16 cellular contexts compared by ENCODE assay signal in the genomic region with DNA sequence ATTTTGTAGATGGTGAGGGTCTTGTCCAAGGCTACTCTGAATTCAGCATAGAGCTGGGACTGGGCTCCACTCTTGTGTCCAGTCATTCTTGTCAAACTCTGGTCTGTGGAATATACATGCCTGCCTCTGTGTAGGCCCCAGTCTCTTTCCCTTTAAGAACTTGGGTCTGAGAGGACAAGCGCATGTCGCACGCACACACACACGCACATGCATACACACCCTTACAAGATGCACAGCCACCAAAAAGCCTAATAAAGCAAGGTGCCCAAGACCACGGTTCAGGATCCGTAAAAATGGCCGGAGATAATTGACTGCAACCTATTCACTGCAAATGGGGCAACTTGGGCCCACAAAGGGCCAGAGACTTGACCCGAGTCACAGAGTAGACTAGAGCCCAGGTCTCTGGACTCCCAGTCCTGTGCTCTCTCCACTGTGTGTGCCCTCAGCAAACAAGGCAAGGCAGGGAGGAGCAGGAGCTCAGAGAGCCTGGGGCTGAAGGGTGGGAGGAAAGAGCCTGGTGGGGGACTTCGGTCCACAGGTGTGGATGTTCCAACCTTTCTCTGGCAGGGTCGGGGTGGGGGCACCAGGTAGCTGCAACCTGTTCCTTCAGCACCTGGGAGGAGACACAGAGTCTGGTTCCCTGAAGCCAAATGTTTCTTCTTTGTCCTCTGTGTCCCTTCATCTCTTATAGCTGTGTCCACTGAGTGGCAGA. TPM values are rescaled to one million over a fixed set of nuclear protein-coding genes. Genes with fewer than 3 reads are reported as not detected.
DNase-seq lines count a peak whose midpoint lies in the region; ATAC-seq, FAIRE-seq and TF ChIP-seq lines count a peak whose summit lies in the region.
"Had no signal": no experiment of that assay in that cellular context is flagged by ENCODE, and none has a peak within 500 bp of the region (broad histone marks: within the 10 kb centered on the region; RNA-seq: fewer than 3 reads in every experiment).

No MANE protein-coding gene starts in this region.

- no peaks in the 10 kb centered on the region for H3K9me3 Mint-ChIP-seq in chondrocyte (ENCODE audit: low read depth)
- H3K9me3 Mint-ChIP-seq in naive thymus-derived CD8-positive, alpha-beta T cell, result peaks cover 0 to 2% (median 0%) of the 10 kb centered on the region in 9 donors
- no peaks in the 10 kb centered on the region for H3K9me3 Mint-ChIP-seq in activated CD4-positive, alpha-beta memory T cell treated with anti-CD3 and anti-CD28 coated beads for 36 hours

- peak overlapping the region; percentile 92 for H3K4me2 ChIP-seq in HCT116 (ENCODE audit: low read length)

- H3K79me2 ChIP-seq in HCT116 (ENCODE audit: insufficient read depth, low read length), result 0 out of 2 replicates have a peak, but pooled peaks cover 5% of the 10 kb centered on the region

- H3K9me3 ChIP-seq in A673 (ENCODE audit: low read depth, low read length, poor library complexity, severe bottlenecking), result no peaks in the 10 kb centered on the region
- H3K9me3 ChIP-seq in HCT116 (ENCODE audit: control insufficient read depth in 1 of 2, insufficient read depth in 1 of 2, low read depth in 1 of 2, low read length in 2 of 2), result no peaks in the 10 kb centered on the region
- H3K9me3 ChIP-seq: spleen, stomach had no signal

- RAD21 ChIA-PET in HCT116 (lab: Charles Lee; ENCODE audit: low non-redundant PET in 1 of 2, low total read pairs in 2 of 2, uncharacterized antibody in 2 of 2, unreplicated experiment in 2 of 2), result no interaction called here

- H3K27ac ChIP-seq in A673 (ENCODE audit: low read depth, low read length, poor library complexity, severe bottlenecking), result no peak overlapping the region
- no peak overlapping the region; the same call in 1 of the 2 replicates for H3K27ac ChIP-seq in HCT116 (ENCODE audit: low read depth, low read length)
- H3K27ac ChIP-seq: KMS-11, spleen had no signal

- peaks cover 22% of the 10 kb centered on the region for H3K27me3 Mint-ChIP-seq in chondrocyte (ENCODE audit: low read depth)
- H3K27me3 Mint-ChIP-seq in naive thymus-derived CD8-positive, alpha-beta T cell, result peaks cover 29 to 66% (median 51%) of the 10 kb centered on the region in 5 donors
- peaks cover 43% of the 10 kb centered on the region for H3K27me3 Mint-ChIP-seq in activated CD4-positive, alpha-beta memory T cell treated with anti-CD3 and anti-CD28 coated beads for 36 hours

- intact Hi-C loops in A673 (cut with micrococcal nuclease; ENCODE audit: unreplicated experiment), result no loop called here
- intact Hi-C loops in HCT116 (cut with micrococcal nuclease), result loop anchor here (5.0 kb wide), 1 partner anchor 95 kb away; no protein-coding TSS in a partner anchor
- intact Hi-C loops in activated CD4-positive, alpha-beta memory T cell treated with anti-CD3 and anti-CD28 coated beads for 36 hours (cut with micrococcal nuclease), result no loop called here

- no peak overlapping the region for H3K27ac Mint-ChIP-seq in chondrocyte (ENCODE audit: unreplicated experiment)
- no peak overlapping the region for H3K27ac Mint-ChIP-seq in naive thymus-derived CD8-positive, alpha-beta T cell
- H3K27ac Mint-ChIP-seq in activated CD4-positive, alpha-beta memory T cell treated with anti-CD3 and anti-CD28 coated beads for 36 hours, result no peak overlapping the region

- POLR2A ChIA-PET in A673 (lab: Charles Lee; ENCODE audit: low non-redundant PET) (no interaction called here), HCT116 (lab: Charles Lee) (no interaction called here)
- POLR2A ChIA-PET in naive thymus-derived CD8-positive, alpha-beta T cell (lab: Charles Lee), result no interaction called here
- POLR2A ChIA-PET in activated CD4-positive, alpha-beta memory T cell treated with anti-CD3 and anti-CD28 coated beads for 36 hours (lab: Charles Lee), result no interaction called here

- H3K9ac ChIP-seq in HCT116 (ENCODE audit: low read length), result peak overlapping the region; percentile 70; the same call in 1 of the 2 replicates
- H3K9ac ChIP-seq: KMS-11 had no signal

- TF ChIP-seq POLR2A in HCT116 (IDR thresholded peaks at IDR 0.05; ENCODE audit: borderline replicate concordance, extremely low read depth, insufficient read depth, insufficient read length) (no peak), GM12892 (IDR thresholded peaks at IDR 0.05; ENCODE audit: low read depth, low read length) (no peak)

- H3K4me1 ChIP-seq in A673 (ENCODE audit: insufficient read depth, low read length, poor library complexity, severe bottlenecking), result peaks cover 13% of the 10 kb centered on the region
- H3K4me1 ChIP-seq in HCT116 (ENCODE audit: control insufficient read depth in 1 of 2, insufficient read depth in 2 of 2, low read length in 2 of 2), result peaks cover 17 to 29% of the 10 kb centered on the region in 2 experiments; a peak in 3 of 4 replicates

- DNase-seq in A673 (ENCODE audit: low spot score) (no peak), HCT116 (ENCODE audit: low read depth, low spot score) (no peak), chondrocyte (ENCODE audit: low spot score) (no peak), GM12892 (ENCODE audit: insufficient read length) (no peak), frontal cortex (ENCODE audit: low spot score in 2 of 2) (no peak)
- no peak for DNase-seq in naive thymus-derived CD8-positive, alpha-beta T cell
- no peak for DNase-seq in activated CD4-positive, alpha-beta memory T cell treated with anti-CD3 and anti-CD28 coated beads for 36 hours
- DNase-seq: activated CD4-positive, CD25-positive, alpha-beta regulatory T cell treated with anti-CD3 and anti-CD28 coated beads, Interleukin-2, amount 50 U/mL, for 72 hours; NCI-H1436 treated with DMSO at 0.1 percent for 48 hours; spleen; T-helper 1 cell had no signal

- no peaks in the 10 kb centered on the region for H3K9me2 ChIP-seq in HCT116 (ENCODE audit: insufficient read depth)

- CTCF ChIA-PET in A673 (lab: Charles Lee), result no interaction called here
- CTCF ChIA-PET in HCT116 (lab: Charles Lee), result no interaction called here
- CTCF ChIA-PET in activated CD4-positive, alpha-beta memory T cell treated with anti-CD3 and anti-CD28 coated beads for 36 hours (lab: Charles Lee), result no interaction called here

- TF ChIP-seq CTCF in A673 (conservative IDR thresholded peaks at IDR 0.05; ENCODE audit: low read depth, low read length) (no peak), HCT116 (IDR thresholded peaks at IDR 0.05 in 2 of 3, conservative IDR thresholded peaks at IDR 0.05 in 1 of 3; ENCODE audit: borderline replicate concordance in 1 of 3, insufficient read depth in 1 of 3, low read depth in 2 of 3, low read length in 2 of 3) (no peak), chondrocyte (IDR thresholded peaks at IDR 0.05) (no peak)

- H2AFZ ChIP-seq in HCT116 (ENCODE audit: low read depth, low read length, poor library complexity, severe bottlenecking), result no peak overlapping the region

- H3K36me3 ChIP-seq in A673 (ENCODE audit: insufficient read depth, low read length, poor library complexity, severe bottlenecking) (no peaks in the 10 kb centered on the region), HCT116 (ENCODE audit: control insufficient read depth in 1 of 2, insufficient read depth in 2 of 2, low read length in 2 of 2) (no peaks in the 10 kb centered on the region)
- H3K36me3 ChIP-seq: spleen, stomach had no signal

- BruUV-seq in A673 (replicated peaks; lab: Mats Ljungman, UMichigan) (no TSS peak), HCT116 (replicated peaks; lab: Mats Ljungman, UMichigan) (no TSS peak)

- ATAC-seq in HCT116, result no peak
- ATAC-seq in naive thymus-derived CD8-positive, alpha-beta T cell, result no peak
- no peak for ATAC-seq in esophagus mucosa

- no peaks in the 10 kb centered on the region for H3K36me3 Mint-ChIP-seq in chondrocyte (ENCODE audit: low read depth)
- H3K36me3 Mint-ChIP-seq in naive thymus-derived CD8-positive, alpha-beta T cell, result peaks cover 0 to 2% (median 0%) of the 10 kb centered on the region in 3 donors
- no peaks in the 10 kb centered on the region for H3K36me3 Mint-ChIP-seq in activated CD4-positive, alpha-beta memory T cell treated with anti-CD3 and anti-CD28 coated beads for 36 hours

- no peak for TF ChIP-seq RAD21 in HCT116 (IDR thresholded peaks at IDR 0.05; ENCODE audit: low read depth)

- no peaks in the 10 kb centered on the region for H3K27me3 ChIP-seq in A673 (replicated peaks; ENCODE audit: insufficient read depth, low read depth, low read length, poor library complexity)
- H3K27me3 ChIP-seq in HCT116 (ENCODE audit: insufficient read depth, low read length), result no peaks in the 10 kb centered on the region

- peak overlapping the region; percentile 71 for H3K4me3 ChIP-seq in A673 (ENCODE audit: low read depth, low read length, poor library complexity, severe bottlenecking)
- H3K4me3 ChIP-seq in HCT116 (replicated peaks in 1 of 2; ENCODE audit: low read depth in 1 of 2, low read length in 2 of 2), result no peak overlapping the region

- peak overlapping the region; percentile 62 for H3K4me3 Mint-ChIP-seq in chondrocyte (ENCODE audit: unreplicated experiment)
- peak overlapping the region in 9 of 10 donors; percentile 10 to 62 (median 44) for H3K4me3 Mint-ChIP-seq in naive thymus-derived CD8-positive, alpha-beta T cell
- H3K4me3 Mint-ChIP-seq in activated CD4-positive, alpha-beta memory T cell treated with anti-CD3 and anti-CD28 coated beads for 36 hours, result no peak overlapping the region

- H3K4me1 Mint-ChIP-seq in chondrocyte (ENCODE audit: low read depth), result peaks cover 4% of the 10 kb centered on the region
- H3K4me1 Mint-ChIP-seq in naive thymus-derived CD8-positive, alpha-beta T cell, result peaks cover 2 to 7% (median 5%) of the 10 kb centered on the region in 4 donors
- H3K4me1 Mint-ChIP-seq in activated CD4-positive, alpha-beta memory T cell treated with anti-CD3 and anti-CD28 coated beads for 36 hours (ENCODE audit: low read depth), result no peaks in the 10 kb centered on the region

- no peak for FAIRE-seq in GM12892 (lab: Jason Lieb, UNC)
- no peak for FAIRE-seq in frontal cortex (lab: Jason Lieb, UNC)
- FAIRE-seq: colon, RCC 7860 had no signal

- no peaks in the 10 kb centered on the region for H4K20me1 ChIP-seq in HCT116 (ENCODE audit: insufficient read depth)

TF ChIP-seq in HCT116, 20 proteins besides CTCF, POLR2A, EP300 and RAD21 (continues in another document):
- TF ChIP-seq SIN3A (IDR thresholded peaks at IDR 0.05; ENCODE audit: low read depth), result no peak
- TF ChIP-seq CBX3 (IDR thresholded peaks at IDR 0.05; ENCODE audit: low read depth), result no peak
- TF ChIP-seq, protein P1, sequence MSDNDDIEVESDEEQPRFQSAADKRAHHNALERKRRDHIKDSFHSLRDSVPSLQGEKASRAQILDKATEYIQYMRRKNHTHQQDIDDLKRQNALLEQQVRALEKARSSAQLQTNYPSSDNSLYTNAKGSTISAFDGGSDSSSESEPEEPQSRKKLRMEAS (IDR thresholded peaks at IDR 0.05), result no peak

RNA-seq across cellular contexts. Expression of a gene that starts 0.9 kb away (rescaled TPM):
- total RNA-seq in A673 (2021) (16.0 and 19.1 TPM in 2 replicates), HCT116 (2021; ENCODE audit: unreplicated experiment) (34.0 TPM), chondrocyte (0.20 TPM in 1 of 3 replicates, not detected in the others), frontal cortex (0.82 TPM), esophagus mucosa (13.6 TPM)
- polyA plus RNA-seq in HCT116 (2012), result 30.6 and 30.9 TPM in 2 replicates
- not detected for total RNA-seq in naive thymus-derived CD8-positive, alpha-beta T cell
- not detected for polyA plus RNA-seq in naive thymus-derived CD8-positive, alpha-beta T cell
- under 1 TPM; 0.10 to 0.15 TPM for total RNA-seq in activated CD4-positive, alpha-beta memory T cell treated with anti-CD3 and anti-CD28 coated beads for 36 hours
- polyA plus RNA-seq in GM12892 (2012; ENCODE audit: missing spikeins), result not detected
